ENCODE assay signal across 1 cellular context in the genomic region with DNA sequence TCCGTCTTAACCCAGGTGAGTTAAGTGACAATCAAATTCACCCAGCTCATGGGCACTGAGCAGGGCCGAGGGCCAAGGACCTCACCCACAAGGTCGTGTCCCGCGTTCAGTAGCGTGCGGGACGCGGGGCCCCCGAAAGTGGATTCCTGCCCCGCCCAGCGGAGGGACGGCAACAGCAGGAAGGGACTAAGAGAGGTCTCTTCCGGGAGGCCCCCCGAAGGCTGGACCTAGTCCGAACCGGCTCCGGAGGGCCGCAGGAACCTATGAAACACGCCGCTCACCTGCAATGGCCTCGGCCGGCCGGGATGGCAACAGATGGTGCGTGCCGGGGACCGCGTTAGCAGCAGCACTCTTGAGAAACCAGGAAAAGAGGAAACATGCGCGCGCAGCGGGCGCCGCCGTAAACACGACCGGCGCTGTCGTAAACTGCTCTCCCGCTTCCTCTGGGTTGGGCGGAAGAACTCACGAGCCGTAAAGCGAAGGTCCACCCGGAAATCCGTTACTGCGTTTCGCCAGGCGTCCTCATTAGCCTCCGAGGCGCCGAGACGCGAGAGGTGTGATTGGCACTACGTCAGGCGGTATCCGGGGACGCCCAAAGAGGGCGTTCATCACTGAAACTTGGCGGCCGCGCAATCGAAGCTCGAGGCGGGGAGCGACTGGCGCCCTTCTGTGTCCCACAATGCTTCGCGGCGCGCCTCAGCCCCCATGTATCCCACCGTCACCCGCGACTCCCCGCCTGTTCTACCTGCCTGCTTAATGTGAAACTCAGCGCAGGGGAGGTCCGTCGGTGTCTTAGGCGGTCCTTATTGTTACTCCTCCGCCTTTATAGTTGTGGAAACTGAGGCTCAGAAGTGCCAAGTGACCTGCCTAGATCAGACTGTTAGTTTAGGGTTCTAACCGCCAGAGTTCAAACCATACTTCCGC.
TF ChIP-seq lines count a peak whose summit lies in the region.

A gene with protein sequence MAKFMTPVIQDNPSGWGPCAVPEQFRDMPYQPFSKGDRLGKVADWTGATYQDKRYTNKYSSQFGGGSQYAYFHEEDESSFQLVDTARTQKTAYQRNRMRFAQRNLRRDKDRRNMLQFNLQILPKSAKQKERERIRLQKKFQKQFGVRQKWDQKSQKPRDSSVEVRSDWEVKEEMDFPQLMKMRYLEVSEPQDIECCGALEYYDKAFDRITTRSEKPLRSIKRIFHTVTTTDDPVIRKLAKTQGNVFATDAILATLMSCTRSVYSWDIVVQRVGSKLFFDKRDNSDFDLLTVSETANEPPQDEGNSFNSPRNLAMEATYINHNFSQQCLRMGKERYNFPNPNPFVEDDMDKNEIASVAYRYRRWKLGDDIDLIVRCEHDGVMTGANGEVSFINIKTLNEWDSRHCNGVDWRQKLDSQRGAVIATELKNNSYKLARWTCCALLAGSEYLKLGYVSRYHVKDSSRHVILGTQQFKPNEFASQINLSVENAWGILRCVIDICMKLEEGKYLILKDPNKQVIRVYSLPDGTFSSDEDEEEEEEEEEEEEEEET (minus strand): TSS at position 372 of the 924 bp plus-strand sequence. CDS start 3,045 bp downstream, outside the sequence.

TF ChIP-seq in K562, 482 proteins besides CTCF, POLR2A, EP300 and RAD21 (continued from another document and continues in another):
- peak; percentile 58; the same call in 1 of the 2 replicates for TF ChIP-seq JUND (IDR thresholded peaks at IDR 0.05; ENCODE audit: borderline replicate concordance, low read depth, low read length)
- peak; percentile 34; the same call in 1 of the 3 replicates for TF ChIP-seq JUND (tag; IDR thresholded peaks at IDR 0.05; ENCODE audit: borderline replicate concordance, low read depth, low read length)
- TF ChIP-seq NR2C2 (CRISPR knock-in tag; IDR thresholded peaks at IDR 0.05) = peak; percentile 35; the same call in 1 of the 2 replicates
- TF ChIP-seq NR2C2 (tag; IDR thresholded peaks at IDR 0.05) = peak; percentile 84; the same call in 1 of the 2 replicates
- TF ChIP-seq POU5F1 (IDR thresholded peaks at IDR 0.05; ENCODE audit: borderline replicate concordance, low read depth, low read length, partially characterized antibody) = peak; percentile 15
- no peak for TF ChIP-seq TSC22D4 (tag; IDR thresholded peaks at IDR 0.05)
- peak; percentile 82 for TF ChIP-seq ZNF143 (CRISPR knock-in tag; IDR thresholded peaks at IDR 0.05)
- TF ChIP-seq, protein P1, sequence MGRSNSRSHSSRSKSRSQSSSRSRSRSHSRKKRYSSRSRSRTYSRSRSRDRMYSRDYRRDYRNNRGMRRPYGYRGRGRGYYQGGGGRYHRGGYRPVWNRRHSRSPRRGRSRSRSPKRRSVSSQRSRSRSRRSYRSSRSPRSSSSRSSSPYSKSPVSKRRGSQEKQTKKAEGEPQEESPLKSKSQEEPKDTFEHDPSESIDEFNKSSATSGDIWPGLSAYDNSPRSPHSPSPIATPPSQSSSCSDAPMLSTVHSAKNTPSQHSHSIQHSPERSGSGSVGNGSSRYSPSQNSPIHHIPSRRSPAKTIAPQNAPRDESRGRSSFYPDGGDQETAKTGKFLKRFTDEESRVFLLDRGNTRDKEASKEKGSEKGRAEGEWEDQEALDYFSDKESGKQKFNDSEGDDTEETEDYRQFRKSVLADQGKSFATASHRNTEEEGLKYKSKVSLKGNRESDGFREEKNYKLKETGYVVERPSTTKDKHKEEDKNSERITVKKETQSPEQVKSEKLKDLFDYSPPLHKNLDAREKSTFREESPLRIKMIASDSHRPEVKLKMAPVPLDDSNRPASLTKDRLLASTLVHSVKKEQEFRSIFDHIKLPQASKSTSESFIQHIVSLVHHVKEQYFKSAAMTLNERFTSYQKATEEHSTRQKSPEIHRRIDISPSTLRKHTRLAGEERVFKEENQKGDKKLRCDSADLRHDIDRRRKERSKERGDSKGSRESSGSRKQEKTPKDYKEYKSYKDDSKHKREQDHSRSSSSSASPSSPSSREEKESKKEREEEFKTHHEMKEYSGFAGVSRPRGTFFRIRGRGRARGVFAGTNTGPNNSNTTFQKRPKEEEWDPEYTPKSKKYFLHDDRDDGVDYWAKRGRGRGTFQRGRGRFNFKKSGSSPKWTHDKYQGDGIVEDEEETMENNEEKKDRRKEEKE (IDR thresholded peaks at IDR 0.05; ENCODE audit: borderline replicate concordance in 1 of 2, control insufficient read depth in 1 of 2, low read depth in 2 of 2, low read length in 1 of 2) = no peak
- no peak for TF ChIP-seq NR2C1 (IDR thresholded peaks at IDR 0.05)
- TF ChIP-seq NR2C1 (tag; IDR thresholded peaks at IDR 0.05) = 0 out of 2 replicates have a peak, but pooled peaks have one; percentile 18
- TF ChIP-seq BHLHE40 (IDR thresholded peaks at IDR 0.05; ENCODE audit: low read length) = peak; percentile 26; the same call in 1 of the 2 replicates
- TF ChIP-seq ESRRB (CRISPR knock-in tag; IDR thresholded peaks at IDR 0.05; ENCODE audit: borderline replicate concordance) = no peak
- TF ChIP-seq FOS (IDR thresholded peaks at IDR 0.05; ENCODE audit: extremely low read depth, insufficient read length) = no peak
- TF ChIP-seq ZNF224 (CRISPR knock-in tag; IDR thresholded peaks at IDR 0.05) = no peak
- TF ChIP-seq SETDB1 (IDR thresholded peaks at IDR 0.05; ENCODE audit: low read length) = peak; percentile 66
- TF ChIP-seq IRF2 (CRISPR knock-in tag; IDR thresholded peaks at IDR 0.05) = no peak
- TF ChIP-seq SMAD2 (IDR thresholded peaks at IDR 0.05; ENCODE audit: low read depth, low read length) = no peak
- TF ChIP-seq FOXJ2 (tag; IDR thresholded peaks at IDR 0.05) = no peak
- TF ChIP-seq ZEB2 (IDR thresholded peaks at IDR 0.05) = no peak
- TF ChIP-seq ZNF77 (CRISPR knock-in tag; IDR thresholded peaks at IDR 0.05) = no peak
- no peak for TF ChIP-seq NFE2 (IDR thresholded peaks at IDR 0.05; ENCODE audit: low read depth)
- TF ChIP-seq, protein P2, sequence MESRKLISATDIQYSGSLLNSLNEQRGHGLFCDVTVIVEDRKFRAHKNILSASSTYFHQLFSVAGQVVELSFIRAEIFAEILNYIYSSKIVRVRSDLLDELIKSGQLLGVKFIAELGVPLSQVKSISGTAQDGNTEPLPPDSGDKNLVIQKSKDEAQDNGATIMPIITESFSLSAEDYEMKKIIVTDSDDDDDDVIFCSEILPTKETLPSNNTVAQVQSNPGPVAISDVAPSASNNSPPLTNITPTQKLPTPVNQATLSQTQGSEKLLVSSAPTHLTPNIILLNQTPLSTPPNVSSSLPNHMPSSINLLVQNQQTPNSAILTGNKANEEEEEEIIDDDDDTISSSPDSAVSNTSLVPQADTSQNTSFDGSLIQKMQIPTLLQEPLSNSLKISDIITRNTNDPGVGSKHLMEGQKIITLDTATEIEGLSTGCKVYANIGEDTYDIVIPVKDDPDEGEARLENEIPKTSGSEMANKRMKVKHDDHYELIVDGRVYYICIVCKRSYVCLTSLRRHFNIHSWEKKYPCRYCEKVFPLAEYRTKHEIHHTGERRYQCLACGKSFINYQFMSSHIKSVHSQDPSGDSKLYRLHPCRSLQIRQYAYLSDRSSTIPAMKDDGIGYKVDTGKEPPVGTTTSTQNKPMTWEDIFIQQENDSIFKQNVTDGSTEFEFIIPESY (CRISPR knock-in tag; IDR thresholded peaks at IDR 0.05) = peak; percentile 31
- no peak for TF ChIP-seq ZNF76 (CRISPR knock-in tag; IDR thresholded peaks at IDR 0.05; ENCODE audit: borderline replicate concordance)
- TF ChIP-seq LCOR (CRISPR knock-in tag; IDR thresholded peaks at IDR 0.05) = peak; percentile 60
- peak; percentile 47; the same call in 1 of the 2 replicates for TF ChIP-seq SPI1 (IDR thresholded peaks at IDR 0.05; ENCODE audit: borderline replicate concordance, low read depth, low read length)
- no peak for TF ChIP-seq NBN (IDR thresholded peaks at IDR 0.05; ENCODE audit: low read depth)
- TF ChIP-seq MED1 (CRISPR knock-in tag; IDR thresholded peaks at IDR 0.05; ENCODE audit: borderline replicate concordance) = no peak
- TF ChIP-seq ELF1 (tag; IDR thresholded peaks at IDR 0.05) = peak; percentile 98
- TF ChIP-seq ZNF589 (CRISPR knock-in tag; IDR thresholded peaks at IDR 0.05; ENCODE audit: low read depth) = 0 out of 2 replicates have a peak, but pooled peaks have one; percentile 24
- TF ChIP-seq RFX5 (IDR thresholded peaks at IDR 0.05; ENCODE audit: low read depth, low read length) = no peak
- TF ChIP-seq MTA3 (IDR thresholded peaks at IDR 0.05; ENCODE audit: borderline replicate concordance) = peak; percentile 36; the same call in 1 of the 2 replicates
- peak; percentile 14 for TF ChIP-seq SMAD1 (IDR thresholded peaks at IDR 0.05; ENCODE audit: low read depth, low read length, partially characterized antibody)
- peak; percentile 96 for TF ChIP-seq PKNOX1 (IDR thresholded peaks at IDR 0.05)
- no peak for TF ChIP-seq MTA1 (IDR thresholded peaks at IDR 0.05; ENCODE audit: borderline replicate concordance)
- TF ChIP-seq, protein P3, sequence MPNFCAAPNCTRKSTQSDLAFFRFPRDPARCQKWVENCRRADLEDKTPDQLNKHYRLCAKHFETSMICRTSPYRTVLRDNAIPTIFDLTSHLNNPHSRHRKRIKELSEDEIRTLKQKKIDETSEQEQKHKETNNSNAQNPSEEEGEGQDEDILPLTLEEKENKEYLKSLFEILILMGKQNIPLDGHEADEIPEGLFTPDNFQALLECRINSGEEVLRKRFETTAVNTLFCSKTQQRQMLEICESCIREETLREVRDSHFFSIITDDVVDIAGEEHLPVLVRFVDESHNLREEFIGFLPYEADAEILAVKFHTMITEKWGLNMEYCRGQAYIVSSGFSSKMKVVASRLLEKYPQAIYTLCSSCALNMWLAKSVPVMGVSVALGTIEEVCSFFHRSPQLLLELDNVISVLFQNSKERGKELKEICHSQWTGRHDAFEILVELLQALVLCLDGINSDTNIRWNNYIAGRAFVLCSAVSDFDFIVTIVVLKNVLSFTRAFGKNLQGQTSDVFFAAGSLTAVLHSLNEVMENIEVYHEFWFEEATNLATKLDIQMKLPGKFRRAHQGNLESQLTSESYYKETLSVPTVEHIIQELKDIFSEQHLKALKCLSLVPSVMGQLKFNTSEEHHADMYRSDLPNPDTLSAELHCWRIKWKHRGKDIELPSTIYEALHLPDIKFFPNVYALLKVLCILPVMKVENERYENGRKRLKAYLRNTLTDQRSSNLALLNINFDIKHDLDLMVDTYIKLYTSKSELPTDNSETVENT (CRISPR knock-in tag; IDR thresholded peaks at IDR 0.05) = no peak
- TF ChIP-seq TBP (optimal IDR thresholded peaks at IDR 0.05; ENCODE audit: low read depth, low read length) = peak; percentile 93
- peak; percentile 88 for TF ChIP-seq HCFC1 (IDR thresholded peaks at IDR 0.05; ENCODE audit: low read depth, low read length)
- TF ChIP-seq LEF1 (IDR thresholded peaks at IDR 0.05) = peak; percentile 26; the same call in 1 of the 2 replicates
- TF ChIP-seq ETV1 (tag; conservative IDR thresholded peaks at IDR 0.05; ENCODE audit: low read depth) = peak; percentile 53; the same call in 1 of the 2 replicates
- TF ChIP-seq NRF1 (conservative IDR thresholded peaks at IDR 0.05 in 1 of 2, IDR thresholded peaks at IDR 0.05 in 1 of 2) = peak; percentile 90 to 92
- peak; percentile 96 for TF ChIP-seq TAF9B (IDR thresholded peaks at IDR 0.05; ENCODE audit: partially characterized antibody)
- no peak for TF ChIP-seq HEY1 (CRISPR knock-in tag; IDR thresholded peaks at IDR 0.05; ENCODE audit: borderline replicate concordance)
- no peak for TF ChIP-seq EZH2 (IDR thresholded peaks at IDR 0.05; ENCODE audit: borderline replicate concordance, low read depth, low read length)
- TF ChIP-seq, protein P4, sequence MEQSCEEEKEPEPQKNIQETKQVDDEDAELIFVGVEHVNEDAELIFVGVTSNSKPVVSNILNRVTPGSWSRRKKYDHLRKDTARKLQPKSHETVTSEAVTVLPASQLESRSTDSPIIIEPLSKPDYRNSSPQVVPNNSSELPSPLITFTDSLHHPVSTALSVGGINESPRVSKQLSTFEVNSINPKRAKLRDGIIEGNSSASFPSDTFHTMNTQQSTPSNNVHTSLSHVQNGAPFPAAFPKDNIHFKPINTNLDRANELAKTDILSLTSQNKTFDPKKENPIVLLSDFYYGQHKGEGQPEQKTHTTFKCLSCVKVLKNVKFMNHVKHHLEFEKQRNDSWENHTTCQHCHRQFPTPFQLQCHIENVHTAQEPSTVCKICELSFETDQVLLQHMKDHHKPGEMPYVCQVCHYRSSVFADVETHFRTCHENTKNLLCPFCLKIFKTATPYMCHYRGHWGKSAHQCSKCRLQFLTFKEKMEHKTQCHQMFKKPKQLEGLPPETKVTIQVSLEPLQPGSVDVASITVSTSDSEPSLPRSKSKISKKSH (CRISPR knock-in tag; IDR thresholded peaks at IDR 0.05) = no peak
- no peak for TF ChIP-seq ZNF239 (CRISPR knock-in tag; IDR thresholded peaks at IDR 0.05)
- no peak; the same call in 1 of the 2 replicates for TF ChIP-seq POLR2AphosphoS2 (IDR thresholded peaks at IDR 0.05; ENCODE audit: low read length)
- TF ChIP-seq SAP30 (IDR thresholded peaks at IDR 0.05; ENCODE audit: borderline replicate concordance, insufficient read depth, low read depth, low read length, poor library complexity, severe bottlenecking) = peak; percentile 63
- TF ChIP-seq, protein P5, sequence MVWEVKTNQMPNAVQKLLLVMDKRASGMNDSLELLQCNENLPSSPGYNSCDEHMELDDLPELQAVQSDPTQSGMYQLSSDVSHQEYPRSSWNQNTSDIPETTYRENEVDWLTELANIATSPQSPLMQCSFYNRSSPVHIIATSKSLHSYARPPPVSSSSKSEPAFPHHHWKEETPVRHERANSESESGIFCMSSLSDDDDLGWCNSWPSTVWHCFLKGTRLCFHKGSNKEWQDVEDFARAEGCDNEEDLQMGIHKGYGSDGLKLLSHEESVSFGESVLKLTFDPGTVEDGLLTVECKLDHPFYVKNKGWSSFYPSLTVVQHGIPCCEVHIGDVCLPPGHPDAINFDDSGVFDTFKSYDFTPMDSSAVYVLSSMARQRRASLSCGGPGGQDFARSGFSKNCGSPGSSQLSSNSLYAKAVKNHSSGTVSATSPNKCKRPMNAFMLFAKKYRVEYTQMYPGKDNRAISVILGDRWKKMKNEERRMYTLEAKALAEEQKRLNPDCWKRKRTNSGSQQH (CRISPR knock-in tag; IDR thresholded peaks at IDR 0.05) = no peak
- no peak for TF ChIP-seq ZNF134 (CRISPR knock-in tag; conservative IDR thresholded peaks at IDR 0.05)
- no peak for TF ChIP-seq PURB (CRISPR knock-in tag; IDR thresholded peaks at IDR 0.05; ENCODE audit: low read depth)
- TF ChIP-seq, protein P6, sequence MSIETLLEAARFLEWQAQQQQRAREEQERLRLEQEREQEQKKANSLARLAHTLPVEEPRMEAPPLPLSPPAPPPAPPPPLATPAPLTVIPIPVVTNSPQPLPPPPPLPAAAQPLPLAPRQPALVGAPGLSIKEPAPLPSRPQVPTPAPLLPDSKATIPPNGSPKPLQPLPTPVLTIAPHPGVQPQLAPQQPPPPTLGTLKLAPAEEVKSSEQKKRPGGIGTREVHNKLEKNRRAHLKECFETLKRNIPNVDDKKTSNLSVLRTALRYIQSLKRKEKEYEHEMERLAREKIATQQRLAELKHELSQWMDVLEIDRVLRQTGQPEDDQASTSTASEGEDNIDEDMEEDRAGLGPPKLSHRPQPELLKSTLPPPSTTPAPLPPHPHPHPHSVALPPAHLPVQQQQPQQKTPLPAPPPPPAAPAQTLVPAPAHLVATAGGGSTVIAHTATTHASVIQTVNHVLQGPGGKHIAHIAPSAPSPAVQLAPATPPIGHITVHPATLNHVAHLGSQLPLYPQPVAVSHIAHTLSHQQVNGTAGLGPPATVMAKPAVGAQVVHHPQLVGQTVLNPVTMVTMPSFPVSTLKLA (conservative IDR thresholded peaks at IDR 0.05) = peak; percentile 76 to 87
